In genomic region chr6:14210663-14211595, GRCh38 we compare ENCODE assay signal across 1 cellular context.
TF ChIP-seq lines count a peak whose summit lies in the region.

No MANE protein-coding gene starts in this region.

TF ChIP-seq in HEK293, 187 proteins besides CTCF, POLR2A, EP300 and RAD21 (continued from another document):
- TF ChIP-seq MEIS1 (CRISPR knock-in tag; IDR thresholded peaks at IDR 0.05; ENCODE audit: borderline replicate concordance) (peak; percentile 68; the same call in 1 of the 2 replicates), GLIS2 (tag by site-specific recombination; IDR thresholded peaks at IDR 0.05) (peak; percentile 84), ZNF561 (tag by site-specific recombination; IDR thresholded peaks at IDR 0.05; ENCODE audit: borderline replicate concordance) (peak; percentile 18; the same call in 1 of the 2 replicates), ZNF239 (tag by site-specific recombination; IDR thresholded peaks at IDR 0.05) (no peak), HOXC10 (CRISPR knock-in tag; IDR thresholded peaks at IDR 0.05) (peak; percentile 75; the same call in 1 of the 2 replicates), ZFP3 (tag by site-specific recombination; IDR thresholded peaks at IDR 0.05; ENCODE audit: low read depth) (no peak), ZNF660 (tag by site-specific recombination; IDR thresholded peaks at IDR 0.05) (peak; percentile 14; the same call in 1 of the 2 replicates), ZBTB7A (tag by site-specific recombination; IDR thresholded peaks at IDR 0.05; ENCODE audit: low read depth) (0 out of 2 replicates have a peak, but pooled peaks have one; percentile 36), ZNF555 (tag by site-specific recombination; conservative IDR thresholded peaks at IDR 0.05) (no peak), ZNF626 (tag by site-specific recombination; IDR thresholded peaks at IDR 0.05) (no peak), ZBTB21 (tag by site-specific recombination; IDR thresholded peaks at IDR 0.05) (no peak), KLF10 (tag by site-specific recombination; IDR thresholded peaks at IDR 0.05) (peak; percentile 62; the same call in 1 of the 2 replicates), ZBTB17 (tag by site-specific recombination; IDR thresholded peaks at IDR 0.05) (peak; percentile 48; the same call in 1 of the 2 replicates), ZFP69B (tag by site-specific recombination; IDR thresholded peaks at IDR 0.05) (peak; percentile 63; the same call in 1 of the 2 replicates), SCRT1 (tag by site-specific recombination; IDR thresholded peaks at IDR 0.05; ENCODE audit: borderline replicate concordance) (peak; percentile 90), ZFHX2 (tag by site-specific recombination; conservative IDR thresholded peaks at IDR 0.05) (peak; percentile 99), GLIS1 (tag by site-specific recombination; IDR thresholded peaks at IDR 0.05) (0 out of 2 replicates have a peak, but pooled peaks have one; percentile 54), ZNF529 (tag by site-specific recombination; IDR thresholded peaks at IDR 0.05; ENCODE audit: insufficient replicate concordance) (no peak), ZNF132 (tag by site-specific recombination; IDR thresholded peaks at IDR 0.05; ENCODE audit: borderline replicate concordance) (no peak), ZNF341 (tag by site-specific recombination; IDR thresholded peaks at IDR 0.05; ENCODE audit: low read depth) (peak; percentile 87), PRDM10 (tag by site-specific recombination; IDR thresholded peaks at IDR 0.05) (peak; percentile 82), ZNF791 (tag by site-specific recombination; IDR thresholded peaks at IDR 0.05) (no peak), KLF9 (tag by site-specific recombination; IDR thresholded peaks at IDR 0.05; ENCODE audit: low read depth) (peak; percentile 72), ZNF18 (tag by site-specific recombination; IDR thresholded peaks at IDR 0.05) (no peak), SP3 (tag by site-specific recombination; IDR thresholded peaks at IDR 0.05) (peak; percentile 61), ZXDB (tag by site-specific recombination; IDR thresholded peaks at IDR 0.05) (peak; percentile 72), EGR2 (tag by site-specific recombination; IDR thresholded peaks at IDR 0.05; ENCODE audit: low read depth) (peak; percentile 98), ZBTB20 (tag by site-specific recombination; IDR thresholded peaks at IDR 0.05) (peak; percentile 90), ZNF366 (tag by site-specific recombination; conservative IDR thresholded peaks at IDR 0.05) (0 out of 2 replicates have a peak, but pooled peaks have one; percentile 21), GLI2 (tag by site-specific recombination; IDR thresholded peaks at IDR 0.05; ENCODE audit: borderline replicate concordance, low read depth) (no peak), SP7 (tag by site-specific recombination; IDR thresholded peaks at IDR 0.05) (peak; percentile 40), ZNF133 (tag by site-specific recombination; IDR thresholded peaks at IDR 0.05) (no peak), ZNF16 (tag by site-specific recombination; IDR thresholded peaks at IDR 0.05; ENCODE audit: low read depth) (no peak), ZNF585B (tag by site-specific recombination; IDR thresholded peaks at IDR 0.05) (no peak), ZNF302 (tag by site-specific recombination; IDR thresholded peaks at IDR 0.05; ENCODE audit: low read depth) (no peak), ZNF76 (tag by site-specific recombination; IDR thresholded peaks at IDR 0.05; ENCODE audit: borderline replicate concordance, low read depth) (peak; percentile 34; the same call in 1 of the 2 replicates), KLF7 (tag by site-specific recombination; IDR thresholded peaks at IDR 0.05; ENCODE audit: borderline replicate concordance) (peak; percentile 61; the same call in 1 of the 2 replicates), OSR2 (tag by site-specific recombination; IDR thresholded peaks at IDR 0.05) (no peak), ZNF157 (tag by site-specific recombination; IDR thresholded peaks at IDR 0.05) (no peak), TRIM28 (IDR thresholded peaks at IDR 0.05; ENCODE audit: borderline replicate concordance, low read length) (no peak; the same call in 1 of the 2 replicates), WT1 (tag by site-specific recombination; IDR thresholded peaks at IDR 0.05) (peak; percentile 31; the same call in 1 of the 2 replicates), ZNF654 (tag by site-specific recombination; IDR thresholded peaks at IDR 0.05; ENCODE audit: low read depth) (no peak)
- TF ChIP-seq, protein P1, sequence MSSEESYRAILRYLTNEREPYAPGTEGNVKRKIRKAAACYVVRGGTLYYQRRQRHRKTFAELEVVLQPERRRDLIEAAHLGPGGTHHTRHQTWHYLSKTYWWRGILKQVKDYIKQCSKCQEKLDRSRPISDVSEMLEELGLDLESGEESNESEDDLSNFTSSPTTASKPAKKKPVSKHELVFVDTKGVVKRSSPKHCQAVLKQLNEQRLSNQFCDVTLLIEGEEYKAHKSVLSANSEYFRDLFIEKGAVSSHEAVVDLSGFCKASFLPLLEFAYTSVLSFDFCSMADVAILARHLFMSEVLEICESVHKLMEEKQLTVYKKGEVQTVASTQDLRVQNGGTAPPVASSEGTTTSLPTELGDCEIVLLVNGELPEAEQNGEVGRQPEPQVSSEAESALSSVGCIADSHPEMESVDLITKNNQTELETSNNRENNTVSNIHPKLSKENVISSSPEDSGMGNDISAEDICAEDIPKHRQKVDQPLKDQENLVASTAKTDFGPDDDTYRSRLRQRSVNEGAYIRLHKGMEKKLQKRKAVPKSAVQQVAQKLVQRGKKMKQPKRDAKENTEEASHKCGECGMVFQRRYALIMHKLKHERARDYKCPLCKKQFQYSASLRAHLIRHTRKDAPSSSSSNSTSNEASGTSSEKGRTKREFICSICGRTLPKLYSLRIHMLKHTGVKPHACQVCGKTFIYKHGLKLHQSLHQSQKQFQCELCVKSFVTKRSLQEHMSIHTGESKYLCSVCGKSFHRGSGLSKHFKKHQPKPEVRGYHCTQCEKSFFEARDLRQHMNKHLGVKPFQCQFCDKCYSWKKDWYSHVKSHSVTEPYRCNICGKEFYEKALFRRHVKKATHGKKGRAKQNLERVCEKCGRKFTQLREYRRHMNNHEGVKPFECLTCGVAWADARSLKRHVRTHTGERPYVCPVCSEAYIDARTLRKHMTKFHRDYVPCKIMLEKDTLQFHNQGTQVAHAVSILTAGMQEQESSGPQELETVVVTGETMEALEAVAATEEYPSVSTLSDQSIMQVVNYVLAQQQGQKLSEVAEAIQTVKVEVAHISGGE (tag by site-specific recombination; conservative IDR thresholded peaks at IDR 0.05; ENCODE audit: low read depth) = 0 out of 2 replicates have a peak, but pooled peaks have one; percentile 35
- TF ChIP-seq, protein P2, sequence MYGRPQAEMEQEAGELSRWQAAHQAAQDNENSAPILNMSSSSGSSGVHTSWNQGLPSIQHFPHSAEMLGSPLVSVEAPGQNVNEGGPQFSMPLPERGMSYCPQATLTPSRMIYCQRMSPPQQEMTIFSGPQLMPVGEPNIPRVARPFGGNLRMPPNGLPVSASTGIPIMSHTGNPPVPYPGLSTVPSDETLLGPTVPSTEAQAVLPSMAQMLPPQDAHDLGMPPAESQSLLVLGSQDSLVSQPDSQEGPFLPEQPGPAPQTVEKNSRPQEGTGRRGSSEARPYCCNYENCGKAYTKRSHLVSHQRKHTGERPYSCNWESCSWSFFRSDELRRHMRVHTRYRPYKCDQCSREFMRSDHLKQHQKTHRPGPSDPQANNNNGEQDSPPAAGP (tag by site-specific recombination; IDR thresholded peaks at IDR 0.05) = peak; percentile 32; the same call in 1 of the 2 replicates
- TF ChIP-seq, protein P3, sequence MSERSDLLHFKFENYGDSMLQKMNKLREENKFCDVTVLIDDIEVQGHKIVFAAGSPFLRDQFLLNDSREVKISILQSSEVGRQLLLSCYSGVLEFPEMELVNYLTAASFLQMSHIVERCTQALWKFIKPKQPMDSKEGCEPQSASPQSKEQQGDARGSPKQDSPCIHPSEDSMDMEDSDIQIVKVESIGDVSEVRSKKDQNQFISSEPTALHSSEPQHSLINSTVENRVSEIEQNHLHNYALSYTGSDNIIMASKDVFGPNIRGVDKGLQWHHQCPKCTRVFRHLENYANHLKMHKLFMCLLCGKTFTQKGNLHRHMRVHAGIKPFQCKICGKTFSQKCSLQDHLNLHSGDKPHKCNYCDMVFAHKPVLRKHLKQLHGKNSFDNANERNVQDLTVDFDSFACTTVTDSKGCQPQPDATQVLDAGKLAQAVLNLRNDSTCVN (tag by site-specific recombination; optimal IDR thresholded peaks at IDR 0.05) = peak; percentile 94
- TF ChIP-seq, protein P4, sequence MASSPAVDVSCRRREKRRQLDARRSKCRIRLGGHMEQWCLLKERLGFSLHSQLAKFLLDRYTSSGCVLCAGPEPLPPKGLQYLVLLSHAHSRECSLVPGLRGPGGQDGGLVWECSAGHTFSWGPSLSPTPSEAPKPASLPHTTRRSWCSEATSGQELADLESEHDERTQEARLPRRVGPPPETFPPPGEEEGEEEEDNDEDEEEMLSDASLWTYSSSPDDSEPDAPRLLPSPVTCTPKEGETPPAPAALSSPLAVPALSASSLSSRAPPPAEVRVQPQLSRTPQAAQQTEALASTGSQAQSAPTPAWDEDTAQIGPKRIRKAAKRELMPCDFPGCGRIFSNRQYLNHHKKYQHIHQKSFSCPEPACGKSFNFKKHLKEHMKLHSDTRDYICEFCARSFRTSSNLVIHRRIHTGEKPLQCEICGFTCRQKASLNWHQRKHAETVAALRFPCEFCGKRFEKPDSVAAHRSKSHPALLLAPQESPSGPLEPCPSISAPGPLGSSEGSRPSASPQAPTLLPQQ (tag by site-specific recombination; IDR thresholded peaks at IDR 0.05) = peak; percentile 90
TF ChIP-seq in HEK293: peak in this region for 46.
